ENCODE assay signal across 1 cellular context in genomic region chr17:77354420-77354720, GRCh38.
TF ChIP-seq lines count a peak whose summit lies in the region.

No MANE protein-coding gene starts in this region.

TF ChIP-seq in HepG2, 621 proteins besides CTCF, POLR2A, EP300 and RAD21 (continued from another document and continues in another):
- TF ChIP-seq EHMT2 (IDR thresholded peaks at IDR 0.05; ENCODE audit: borderline replicate concordance, low read depth, low read length) (no peak), ZNF660 (CRISPR knock-in tag; IDR thresholded peaks at IDR 0.05; ENCODE audit: borderline replicate concordance, low read depth) (no peak), ZNF572 (CRISPR knock-in tag; IDR thresholded peaks at IDR 0.05) (peak; percentile 98), ZNF800 (CRISPR knock-in tag; IDR thresholded peaks at IDR 0.05) (no peak), ZXDC (CRISPR knock-in tag; IDR thresholded peaks at IDR 0.05) (no peak), ELK4 (CRISPR knock-in tag; IDR thresholded peaks at IDR 0.05; ENCODE audit: borderline replicate concordance) (no peak), ZNF432 (CRISPR knock-in tag; IDR thresholded peaks at IDR 0.05; ENCODE audit: borderline replicate concordance) (no peak), ZNF616 (CRISPR knock-in tag; IDR thresholded peaks at IDR 0.05; ENCODE audit: low read depth) (0 out of 2 replicates have a peak, but pooled peaks have one; percentile 38), FOXK2 (IDR thresholded peaks at IDR 0.05) (no peak), MTF2 (CRISPR knock-in tag; IDR thresholded peaks at IDR 0.05; ENCODE audit: borderline replicate concordance) (no peak), ZNF18 (CRISPR knock-in tag; IDR thresholded peaks at IDR 0.05; ENCODE audit: insufficient replicate concordance) (no peak), ZNF556 (CRISPR knock-in tag; IDR thresholded peaks at IDR 0.05; ENCODE audit: borderline replicate concordance) (no peak), MYNN (CRISPR knock-in tag; IDR thresholded peaks at IDR 0.05; ENCODE audit: low read depth) (no peak), HMG20A (CRISPR knock-in tag; IDR thresholded peaks at IDR 0.05; ENCODE audit: borderline replicate concordance) (no peak), SSRP1 (CRISPR knock-in tag; IDR thresholded peaks at IDR 0.05) (no peak), NFYB (CRISPR knock-in tag; IDR thresholded peaks at IDR 0.05) (no peak), ZNF512 (CRISPR knock-in tag; IDR thresholded peaks at IDR 0.05) (no peak), PREB (CRISPR knock-in tag; IDR thresholded peaks at IDR 0.05) (no peak), NR0B2 (CRISPR knock-in tag; IDR thresholded peaks at IDR 0.05) (no peak), HMG20B (CRISPR knock-in tag; conservative IDR thresholded peaks at IDR 0.05) (peak; percentile 58), NPAS2 (CRISPR knock-in tag; IDR thresholded peaks at IDR 0.05; ENCODE audit: borderline replicate concordance) (no peak), CAMTA2 (CRISPR knock-in tag; IDR thresholded peaks at IDR 0.05; ENCODE audit: borderline replicate concordance) (no peak), ZNF510 (CRISPR knock-in tag; IDR thresholded peaks at IDR 0.05; ENCODE audit: low read depth) (no peak), ZNF530 (CRISPR knock-in tag; IDR thresholded peaks at IDR 0.05; ENCODE audit: low read depth) (no peak), SUZ12 (IDR thresholded peaks at IDR 0.05; ENCODE audit: low read depth, low read length) (no peak), FUBP1 (CRISPR knock-in tag; IDR thresholded peaks at IDR 0.05; ENCODE audit: borderline replicate concordance) (no peak), ARID2 (CRISPR knock-in tag; IDR thresholded peaks at IDR 0.05; ENCODE audit: borderline replicate concordance) (0 out of 2 replicates have a peak, but pooled peaks have one; percentile 47), BHLHE40 (IDR thresholded peaks at IDR 0.05; ENCODE audit: low read length) (no peak), ZNF496 (CRISPR knock-in tag; IDR thresholded peaks at IDR 0.05; ENCODE audit: insufficient replicate concordance) (no peak), SIN3B (IDR thresholded peaks at IDR 0.05; ENCODE audit: low read length) (no peak), ZNF282 (IDR thresholded peaks at IDR 0.05; ENCODE audit: partially characterized antibody) (no peak), FOXJ3 (CRISPR knock-in tag; IDR thresholded peaks at IDR 0.05; ENCODE audit: borderline replicate concordance) (no peak), NFE2L1 (CRISPR knock-in tag; IDR thresholded peaks at IDR 0.05; ENCODE audit: borderline replicate concordance) (no peak), ZNF547 (CRISPR knock-in tag; IDR thresholded peaks at IDR 0.05) (no peak), MLXIP (CRISPR knock-in tag; IDR thresholded peaks at IDR 0.05; ENCODE audit: borderline replicate concordance) (no peak), ATF1 (CRISPR knock-in tag; IDR thresholded peaks at IDR 0.05) (no peak), REPIN1 (CRISPR knock-in tag; IDR thresholded peaks at IDR 0.05; ENCODE audit: borderline replicate concordance, low read depth) (no peak), PATZ1 (CRISPR knock-in tag; IDR thresholded peaks at IDR 0.05) (no peak), ZNF607 (CRISPR knock-in tag; IDR thresholded peaks at IDR 0.05; ENCODE audit: borderline replicate concordance) (peak; percentile 78), ZNF709 (CRISPR knock-in tag; IDR thresholded peaks at IDR 0.05) (no peak; the same call in 1 of the 2 replicates), SP2 (CRISPR knock-in tag; IDR thresholded peaks at IDR 0.05) (no peak)
